ENCODE assay signal across 21 cellular contexts in the genomic region with DNA sequence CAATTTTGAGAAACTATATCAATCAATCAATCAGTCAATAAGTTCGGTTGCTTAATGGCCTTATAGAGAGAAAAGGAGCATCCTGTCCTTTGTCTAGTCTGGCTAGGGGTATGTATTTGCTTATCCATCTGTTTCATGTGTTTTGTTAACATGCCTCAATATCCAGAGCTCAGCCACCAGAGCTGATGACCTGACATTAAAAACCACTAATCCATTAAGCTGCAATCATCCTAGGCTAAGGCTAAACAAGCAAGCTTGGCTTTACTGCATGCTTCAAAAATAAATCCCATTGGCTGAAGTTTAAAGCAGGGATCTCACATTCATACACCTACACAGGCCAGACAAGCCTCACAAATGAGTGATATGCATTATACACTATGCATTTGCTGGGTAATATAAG.
"Had no signal": no experiment of that assay in that cellular context is flagged by ENCODE, and none has a peak within 500 bp of the region (broad histone marks: within the 10 kb centered on the region; RNA-seq: fewer than 3 reads in every experiment).

No MANE protein-coding gene starts in this region.

- ATAC-seq: HepG2, Panc1, T-cell had no signal

- H3K27me3 ChIP-seq: MG63 had no signal

- H3K9me3 ChIP-seq: MG63, SK-N-SH had no signal

- H3K4me3 ChIP-seq: MG63 had no signal

- DNase-seq: IMR-90, Karpas-422, KG1, MG63, NCI-H1092, NCI-H1105 treated with DMSO at 0.1 percent for 48 hours, NCI-H1417 treated with DMSO at 0.1 percent for 48 hours, NCI-H146, NCI-H1694 treated with DMSO at 0.1 percent for 48 hours, NCI-H1930, NCI-H2081, NCI-H2107, NCI-H2227 treated with DMSO at 0.1 percent for 48 hours, NCI-H526, SHP77, SK-N-SH, SW 1271, T-cell had no signal

- H3K4me3 Mint-ChIP-seq: T-cell had no signal

- H3K27ac Mint-ChIP-seq: T-cell had no signal

- H3K36me3 ChIP-seq: MG63 had no signal

- H3K4me2 ChIP-seq: SK-N-SH had no signal

- H3K9ac ChIP-seq: SK-N-SH had no signal

- H3K27ac ChIP-seq: RWPE1 had no signal

- H3K27me3 Mint-ChIP-seq: T-cell had no signal
